Comparison of ENCODE assay signal across 29 cellular contexts in the genomic region with DNA sequence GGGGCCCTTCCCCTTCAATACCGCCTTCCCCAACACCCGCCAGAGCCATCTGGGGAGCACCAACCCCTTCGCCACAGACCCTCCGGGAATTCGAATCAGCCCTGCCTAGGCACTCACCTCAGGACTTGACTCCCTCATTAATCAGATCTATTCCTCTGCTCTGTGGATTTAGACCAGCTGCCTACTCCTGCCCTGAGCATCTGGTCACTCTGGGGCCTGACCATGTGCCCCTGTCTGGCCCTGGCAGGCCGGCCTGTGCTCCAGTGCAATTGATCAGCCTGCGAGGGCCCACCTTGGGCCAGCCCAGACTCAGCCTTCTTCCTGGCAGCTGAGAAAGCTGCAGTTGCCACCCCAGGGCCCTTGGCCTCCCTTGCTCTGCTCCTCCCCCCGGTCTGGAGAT. TPM values are rescaled to one million over a fixed set of nuclear protein-coding genes. Genes with fewer than 3 reads are reported as not detected.
"Had no signal": no experiment of that assay in that cellular context is flagged by ENCODE, and none has a peak within 500 bp of the region (broad histone marks: within the 10 kb centered on the region; RNA-seq: fewer than 3 reads in every experiment).

No MANE protein-coding gene starts in this region.

- H3K9me3 Mint-ChIP-seq: immature natural killer cell; stimulated activated naive B cell treated with anti-CD40 and anti-IgM and Interleukin-4, amounts not matched to agents 10 μg/mL and 1 μg/mL and 100 μg/mL, for 72 hours; stimulated activated naive CD8-positive, alpha-beta T cell treated with anti-CD3 and anti-CD28 coated beads, Interleukin-15, Interleukin-2, amounts not matched to agents 100 ng/mL and 50 ng/mL, for 24 hours had no signal

- H3K36me3 ChIP-seq: esophagus squamous epithelium, left ventricle myocardium inferior, lower lobe of right lung, neutrophil, pancreas, right lobe of liver, thoracic aorta, tibial nerve, upper lobe of left lung had no signal

- H3K27me3 ChIP-seq: pancreas, right lobe of liver had no signal

- DNase-seq: dermis blood vessel endothelial cell; effector memory CD4-positive, alpha-beta T cell; esophagus squamous epithelium; foreskin melanocyte; hypothalamus; immature natural killer cell; islet precursor cell; kidney glomerular epithelial cell; left colon; left ventricle myocardium inferior; lower lobe of right lung; naive thymus-derived CD8-positive, alpha-beta T cell; pancreas; right lobe of liver; small intestine; stimulated activated CD4-positive, alpha-beta T cell treated with anti-CD3 and anti-CD28 coated beads, Interleukin-15, amount 100 ng/mL, for 24 hours; stimulated activated CD4-positive, alpha-beta T cell treated with anti-CD3 and anti-CD28 coated beads, Interleukin-2, amount 100 ng/mL, for 48 hours; stimulated activated naive B cell treated with anti-CD40 and anti-IgM and Interleukin-4, amounts not matched to agents 10 μg/mL and 1 μg/mL and 100 μg/mL, for 72 hours had no signal

- H3K4me3 ChIP-seq: coronary artery, esophagus squamous epithelium, left ventricle myocardium inferior, lower lobe of right lung, pancreas, right lobe of liver, thoracic aorta, tibial nerve, upper lobe of left lung had no signal

- H3K36me3 Mint-ChIP-seq: immature natural killer cell; naive thymus-derived CD8-positive, alpha-beta T cell; stimulated activated naive B cell treated with anti-CD40 and anti-IgM and Interleukin-4, amounts not matched to agents 10 μg/mL and 1 μg/mL and 100 μg/mL, for 72 hours had no signal

- H3K27ac ChIP-seq: coronary artery, esophagus squamous epithelium, left ventricle myocardium inferior, lower lobe of right lung, neutrophil, pancreas, right lobe of liver, thoracic aorta, tibial nerve, upper lobe of left lung had no signal

- H3K4me1 ChIP-seq: esophagus squamous epithelium, left ventricle myocardium inferior, lower lobe of right lung, pancreas, right lobe of liver, tibial nerve, upper lobe of left lung had no signal

- H3K27ac Mint-ChIP-seq: immature natural killer cell; stimulated activated naive B cell treated with anti-CD40 and anti-IgM and Interleukin-4, amounts not matched to agents 10 μg/mL and 1 μg/mL and 100 μg/mL, for 72 hours; stimulated activated naive CD8-positive, alpha-beta T cell treated with anti-CD3 and anti-CD28 coated beads, Interleukin-15, Interleukin-2, amounts not matched to agents 100 ng/mL and 50 ng/mL, for 24 hours had no signal

- FAIRE-seq: endothelial cell of umbilical vein, pancreas, small intestine, urothelium cell line had no signal

- ATAC-seq: left colon; lower lobe of right lung; naive thymus-derived CD8-positive, alpha-beta T cell; pancreas; right lobe of liver; stimulated activated naive B cell treated with anti-CD40 and anti-IgM and Interleukin-4, amounts not matched to agents 10 μg/mL and 1 μg/mL and 100 μg/mL, for 72 hours had no signal

- H3K9me3 ChIP-seq: esophagus squamous epithelium, left ventricle myocardium inferior, lower lobe of right lung, neutrophil, pancreas, right lobe of liver, thoracic aorta, tibial nerve, upper lobe of left lung had no signal

- H3K4me3 Mint-ChIP-seq: immature natural killer cell; naive thymus-derived CD8-positive, alpha-beta T cell; stimulated activated naive B cell treated with anti-CD40 and anti-IgM and Interleukin-4, amounts not matched to agents 10 μg/mL and 1 μg/mL and 100 μg/mL, for 72 hours; stimulated activated naive CD8-positive, alpha-beta T cell treated with anti-CD3 and anti-CD28 coated beads, Interleukin-15, Interleukin-2, amounts not matched to agents 100 ng/mL and 50 ng/mL, for 24 hours had no signal

- H3K4me1 Mint-ChIP-seq: immature natural killer cell; stimulated activated naive B cell treated with anti-CD40 and anti-IgM and Interleukin-4, amounts not matched to agents 10 μg/mL and 1 μg/mL and 100 μg/mL, for 72 hours had no signal

RNA-seq across cellular contexts. Expression of gene GRM4, which starts 46.0 kb away (rescaled TPM):
- total RNA-seq: dermis blood vessel endothelial cell; endothelial cell of umbilical vein; epithelial cell of proximal tubule; esophagus squamous epithelium; left colon; left ventricle myocardium inferior; lower lobe of right lung; mesenteric fat pad; naive thymus-derived CD8-positive, alpha-beta T cell; posterior vena cava; right lobe of liver; thoracic aorta; tibial nerve had no signal
- polyA plus RNA-seq: immature natural killer cell; naive thymus-derived CD8-positive, alpha-beta T cell had no signal
